Comparison of ENCODE assay signal across 30 cellular contexts in genomic region chr12:2451497-2451896, GRCh38.
"Had no signal": no experiment of that assay in that cellular context is flagged by ENCODE, and none has a peak within 500 bp of the region (broad histone marks: within the 10 kb centered on the region; RNA-seq: fewer than 3 reads in every experiment).

No MANE protein-coding gene starts in this region.

- H3K4me3 Mint-ChIP-seq: activated CD4-positive, alpha-beta memory T cell treated with anti-CD3 and anti-CD28 coated beads for 36 hours; activated CD4-positive, alpha-beta T cell treated with anti-CD3 and anti-CD28 coated beads for 36 hours; activated naive CD4-positive, alpha-beta T cell treated with anti-CD3 and anti-CD28 coated beads for 36 hours; activated naive CD8-positive, alpha-beta T cell; activated T-cell treated with anti-CD3 and anti-CD28 coated beads, Interleukin-2, amount 50 U/mL, for 4 hours; activated T-helper 1 cell treated with anti-CD3 and anti-CD28 coated beads, Interleukin-12 subunit alpha, Interleukin-12 subunit beta, Interleukin-2, Interleukin-4 antibody, amounts not matched to agents 30 ng/mL and 10 ng/mL and 1 ng/mL, durations not matched to agents 14 hours and 24 hours and 36 hours; brain; T-helper 1 cell treated with Interleukin-12 subunit alpha and Interleukin-12 subunit beta and Interleukin-4 antibody, amounts not matched to agents 30 μg/mL and 1 μg/mL, for 36 hours; T-helper 2 cell treated with Interferon-gamma antibody and Interleukin-4, amounts not matched to agents 5 μg/mL and 100 μg/mL, for 36 hours had no signal

- H3K4me1 Mint-ChIP-seq: activated CD4-positive, alpha-beta T cell treated with anti-CD3 and anti-CD28 coated beads for 36 hours had no signal

- H3K36me3 ChIP-seq: adrenal gland, SJSA1 had no signal

- H3K4me3 ChIP-seq: adrenal gland, SJSA1 had no signal

- H3K4me1 ChIP-seq: adrenal gland, SJSA1 had no signal

- H3K27ac Mint-ChIP-seq: activated CD4-positive, alpha-beta memory T cell treated with anti-CD3 and anti-CD28 coated beads for 36 hours; activated CD4-positive, alpha-beta T cell treated with anti-CD3 and anti-CD28 coated beads for 36 hours; activated naive CD4-positive, alpha-beta T cell treated with anti-CD3 and anti-CD28 coated beads for 36 hours; activated naive CD8-positive, alpha-beta T cell; activated T-helper 1 cell treated with anti-CD3 and anti-CD28 coated beads, Interleukin-12 subunit alpha, Interleukin-12 subunit beta, Interleukin-2, Interleukin-4 antibody, amounts not matched to agents 30 ng/mL and 10 ng/mL and 1 ng/mL, durations not matched to agents 14 hours and 24 hours and 36 hours; brain; T-helper 1 cell treated with Interleukin-12 subunit alpha and Interleukin-12 subunit beta and Interleukin-4 antibody, amounts not matched to agents 30 μg/mL and 1 μg/mL, for 36 hours; T-helper 2 cell treated with Interferon-gamma antibody and Interleukin-4, amounts not matched to agents 5 μg/mL and 100 μg/mL, for 36 hours had no signal

- H3K27ac ChIP-seq: adrenal gland, SJSA1 had no signal

- DNase-seq: activated CD4-positive, alpha-beta memory T cell treated with anti-CD3 and anti-CD28 coated beads for 36 hours; activated CD4-positive, alpha-beta T cell treated with anti-CD3 and anti-CD28 coated beads for 36 hours; activated CD4-positive, alpha-beta T cell treated with anti-CD3 and anti-CD28 coated beads, Interleukin-2, amount 50 U/mL, for 1 hour; activated CD8-positive, alpha-beta memory T cell treated with anti-CD3 and anti-CD28 coated beads, Interleukin-2, amount 50 U/mL, for 4 hours; activated gamma-delta T cell treated with Interleukin-2 at 50 U/mL for 16 hours; activated naive CD4-positive, alpha-beta T cell treated with anti-CD3 and anti-CD28 coated beads for 36 hours; activated T-cell treated with anti-CD3 and anti-CD28 coated beads for 4 hours; activated T-cell treated with anti-CD3 and anti-CD28 coated beads, Interleukin-2, amount 50 U/mL, for 4 hours; adrenal gland; anterior cingulate cortex; caudate nucleus; cerebellar nuclear complex; Karpas-422; KBM-7; NCI-H1048; NCI-H1436 treated with DMSO at 0.1 percent for 48 hours; NCI-H1694 treated with DMSO at 0.1 percent for 48 hours; NCI-H2029; NCI-H345; NCI-H524 treated with DMSO at 0.1 percent for 48 hours; SHP77 treated with DMSO at 0.1 percent for 48 hours; SK-N-SH had no signal

- ATAC-seq: activated CD4-positive, alpha-beta T cell treated with anti-CD3 and anti-CD28 coated beads for 36 hours; activated CD4-positive, CD25-positive, alpha-beta regulatory T cell treated with anti-CD3 and anti-CD28 coated beads, Interleukin-2, amount 50 U/mL, for 24 hours; activated T-cell treated with anti-CD3 and anti-CD28 coated beads, Interleukin-2, amount 50 U/mL, for 4 hours; Panc1 had no signal

- H3K36me3 Mint-ChIP-seq: activated CD4-positive, alpha-beta memory T cell treated with anti-CD3 and anti-CD28 coated beads for 36 hours; activated naive CD8-positive, alpha-beta T cell had no signal

- H3K9me3 ChIP-seq: adrenal gland, SJSA1, SK-N-SH had no signal

- H3K27me3 ChIP-seq: adrenal gland, SJSA1 had no signal

- H3K27me3 Mint-ChIP-seq: activated CD4-positive, alpha-beta memory T cell treated with anti-CD3 and anti-CD28 coated beads for 36 hours; activated CD4-positive, alpha-beta T cell treated with anti-CD3 and anti-CD28 coated beads for 36 hours; activated naive CD8-positive, alpha-beta T cell; brain had no signal

- H3K9me3 Mint-ChIP-seq: activated CD4-positive, alpha-beta memory T cell treated with anti-CD3 and anti-CD28 coated beads for 36 hours; activated naive CD4-positive, alpha-beta T cell treated with anti-CD3 and anti-CD28 coated beads for 36 hours; activated T-cell treated with anti-CD3 and anti-CD28 coated beads, Interleukin-2, amount 50 U/mL, for 4 hours; activated T-helper 1 cell treated with anti-CD3 and anti-CD28 coated beads, Interleukin-12 subunit alpha, Interleukin-12 subunit beta, Interleukin-2, Interleukin-4 antibody, amounts not matched to agents 30 ng/mL and 10 ng/mL and 1 ng/mL, durations not matched to agents 14 hours and 24 hours and 36 hours; brain; T-helper 1 cell treated with Interleukin-12 subunit alpha and Interleukin-12 subunit beta and Interleukin-4 antibody, amounts not matched to agents 30 μg/mL and 1 μg/mL, for 36 hours; T-helper 2 cell treated with Interferon-gamma antibody and Interleukin-4, amounts not matched to agents 5 μg/mL and 100 μg/mL, for 36 hours had no signal
